ENCODE assay signal across 9 cellular contexts in the genomic region with DNA sequence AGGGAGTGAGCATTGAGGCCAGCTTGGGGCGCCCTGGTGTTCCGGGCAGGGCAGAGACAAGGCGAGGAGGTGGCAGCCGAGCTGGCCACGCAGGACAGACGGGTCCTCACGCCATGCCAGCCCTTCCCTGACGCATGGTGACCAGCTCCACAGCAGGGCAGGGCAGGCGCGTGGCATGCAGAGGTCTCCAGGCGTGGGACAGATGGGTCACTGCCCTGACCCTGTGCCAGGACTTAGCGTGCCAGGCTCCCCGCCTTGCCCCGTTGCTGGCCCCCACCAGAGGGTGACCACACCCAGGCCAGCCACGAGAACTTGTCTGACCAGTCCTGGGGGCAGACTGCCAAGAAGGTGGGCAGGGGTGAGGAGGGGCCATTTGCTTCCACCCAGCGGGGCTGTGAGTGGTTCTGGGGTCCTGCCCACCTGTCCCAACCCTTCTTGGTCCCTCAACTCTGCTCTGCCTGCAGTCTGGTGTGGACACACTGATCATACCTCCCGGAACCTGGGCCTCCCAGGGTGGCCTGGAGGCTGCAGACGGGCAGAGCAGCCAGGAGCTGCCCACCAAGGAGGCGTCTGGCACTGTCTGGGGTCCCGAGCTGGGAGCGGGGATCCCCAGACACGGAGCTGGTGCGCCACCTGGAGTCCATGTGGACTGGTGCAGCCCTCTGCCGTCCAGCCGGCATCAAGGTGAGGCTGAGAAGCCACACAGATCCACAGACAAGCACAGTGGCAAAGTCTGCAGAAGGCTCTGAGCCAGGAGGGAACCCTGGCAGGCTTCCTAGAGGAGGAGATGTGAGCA. TPM values are rescaled to one million over a fixed set of nuclear protein-coding genes. Genes with fewer than 3 reads are reported as not detected.
A peak's percentile ranks its signal among the peaks of the same experiment; 100 is the strongest.
DNase-seq lines count a peak whose midpoint lies in the region; ATAC-seq and TF ChIP-seq lines count a peak whose summit lies in the region.
"Had no signal": no experiment of that assay in that cellular context is flagged by ENCODE, and none has a peak within 500 bp of the region (broad histone marks: within the 10 kb centered on the region; RNA-seq: fewer than 3 reads in every experiment).

A gene (plus strand): TSS at position 446 of the 796 bp plus-strand sequence. CDS start 834 bp downstream, outside the sequence.

- peaks cover 33% of the 10 kb centered on the region for H3K27me3 ChIP-seq in KMS-11 (ENCODE audit: insufficient read depth, low read depth)
- H3K27me3 ChIP-seq in foreskin keratinocyte: peaks cover 3% of the 10 kb centered on the region
- H3K27me3 ChIP-seq in parathyroid adenoma (ENCODE audit: control insufficient read depth, insufficient read depth, low read length): no peaks in the 10 kb centered on the region

- H3K36me3 ChIP-seq in KMS-11 (ENCODE audit: insufficient read depth) (no peaks in the 10 kb centered on the region), parathyroid adenoma (ENCODE audit: control insufficient read depth, insufficient read depth, low read length) (no peaks in the 10 kb centered on the region)

- peak within 1 kb of the TSS; percentile 91 for H3K27ac Mint-ChIP-seq in type B pancreatic cell
- H3K27ac Mint-ChIP-seq: activated naive CD8-positive, alpha-beta T cell had no signal

- H3K4me1 ChIP-seq in KMS-11 (ENCODE audit: low read depth, poor library complexity, severe bottlenecking) (peaks cover 10% of the 10 kb centered on the region), foreskin keratinocyte (peaks cover 8% of the 10 kb centered on the region), parathyroid adenoma (peaks cover 5% of the 10 kb centered on the region)

- H3K79me2 ChIP-seq in KMS-11 (ENCODE audit: insufficient read depth, low read depth) (no peaks in the 10 kb centered on the region), parathyroid adenoma (no peaks in the 10 kb centered on the region)

- H2AFZ ChIP-seq in KMS-11 (ENCODE audit: low read depth): no peak within 1 kb of the TSS; the same call in 1 of the 2 replicates
- peak within 1 kb of the TSS; percentile 4 for H2AFZ ChIP-seq in parathyroid adenoma

- TF ChIP-seq CTCF in KMS-11 (conservative IDR thresholded peaks at IDR 0.05; ENCODE audit: low read depth, low read length) (peak; percentile 95), foreskin keratinocyte (conservative IDR thresholded peaks at IDR 0.05) (peak; percentile 96), parathyroid adenoma (IDR thresholded peaks at IDR 0.05) (peak; percentile 76), type B pancreatic cell (conservative IDR thresholded peaks at IDR 0.05) (peak; percentile 92)

- H3K4me3 ChIP-seq in KMS-11 (IDR thresholded peaks at IDR 0.05; ENCODE audit: insufficient read depth, low read depth, low read length) (no peak within 1 kb of the TSS), parathyroid adenoma (ENCODE audit: low read depth, low read length) (peak within 1 kb of the TSS; percentile 28)

- H3K9ac ChIP-seq in KMS-11: no peak within 1 kb of the TSS
- no peak within 1 kb of the TSS for H3K9ac ChIP-seq in parathyroid adenoma

- H3K4me3 Mint-ChIP-seq in type B pancreatic cell: peak within 1 kb of the TSS; percentile 75
- H3K4me3 Mint-ChIP-seq: activated naive CD8-positive, alpha-beta T cell had no signal

- H3K27me3 Mint-ChIP-seq in type B pancreatic cell: peaks cover 3% of the 10 kb centered on the region

- DNase-seq in DMS 273 (lab: John Stamatoyannopoulos, UW; ENCODE audit: unreplicated experiment): peak; percentile 89
- peak; percentile 23 for DNase-seq in SHP77 treated with DMSO at 0.1 percent for 48 hours (lab: John Stamatoyannopoulos, UW)
- peak; percentile 93 for DNase-seq in activated effector memory CD4-positive, alpha-beta T cell treated with anti-CD3 and anti-CD28 coated beads, Interleukin-2, amount 50 U/mL, for 16 hours
- peak in 1 of 2 donors; percentile 56 for DNase-seq in foreskin keratinocyte
- DNase-seq in type B pancreatic cell (ENCODE audit: extremely low spot score, unreplicated experiment): peak; percentile 87
- DNase-seq in foreskin melanocyte: no peak

- H3K4me1 Mint-ChIP-seq in type B pancreatic cell (ENCODE audit: unreplicated experiment): peaks cover 5% of the 10 kb centered on the region

- no peaks in the 10 kb centered on the region for H3K9me3 ChIP-seq in parathyroid adenoma (ENCODE audit: control insufficient read depth, low read length)

- no peaks in the 10 kb centered on the region for H4K20me1 ChIP-seq in KMS-11 (ENCODE audit: insufficient read depth)

- H3K9me3 Mint-ChIP-seq in type B pancreatic cell: no peaks in the 10 kb centered on the region

- no peak within 1 kb of the TSS for H3K4me2 ChIP-seq in KMS-11
- peak within 1 kb of the TSS; percentile 64 for H3K4me2 ChIP-seq in parathyroid adenoma (ENCODE audit: low read length)

- no peaks in the 10 kb centered on the region for H3K36me3 Mint-ChIP-seq in type B pancreatic cell
- H3K36me3 Mint-ChIP-seq: activated naive CD8-positive, alpha-beta T cell had no signal

- peak; percentile 49 for ATAC-seq in foreskin keratinocyte

- H3K27ac ChIP-seq in KMS-11: no peak within 1 kb of the TSS
- no peak within 1 kb of the TSS for H3K27ac ChIP-seq in foreskin keratinocyte
- H3K27ac ChIP-seq in parathyroid adenoma: peak within 1 kb of the TSS; percentile 67

RNA-seq across cellular contexts. Expression of the gene that starts here (rescaled TPM):
- total RNA-seq in foreskin keratinocyte (not detected in 2 replicates), type B pancreatic cell (ENCODE audit: low replicate concordance) (0.36 and 0.48 TPM in 2 replicates)
- not detected in 2 replicates for polyA plus RNA-seq in foreskin keratinocyte

Comparison
In these comparisons a context has a peak if more than half of its experiments do, and no peak if none do; other contexts are left out.
1. Peak in ATAC-seq in foreskin keratinocyte; RNA of the gene not detected or under 1 TPM.
2. Peak in DNase-seq in type B pancreatic cell; RNA of the gene not detected or under 1 TPM.